ENCODE assay signal across 8 cellular contexts in the genomic region with DNA sequence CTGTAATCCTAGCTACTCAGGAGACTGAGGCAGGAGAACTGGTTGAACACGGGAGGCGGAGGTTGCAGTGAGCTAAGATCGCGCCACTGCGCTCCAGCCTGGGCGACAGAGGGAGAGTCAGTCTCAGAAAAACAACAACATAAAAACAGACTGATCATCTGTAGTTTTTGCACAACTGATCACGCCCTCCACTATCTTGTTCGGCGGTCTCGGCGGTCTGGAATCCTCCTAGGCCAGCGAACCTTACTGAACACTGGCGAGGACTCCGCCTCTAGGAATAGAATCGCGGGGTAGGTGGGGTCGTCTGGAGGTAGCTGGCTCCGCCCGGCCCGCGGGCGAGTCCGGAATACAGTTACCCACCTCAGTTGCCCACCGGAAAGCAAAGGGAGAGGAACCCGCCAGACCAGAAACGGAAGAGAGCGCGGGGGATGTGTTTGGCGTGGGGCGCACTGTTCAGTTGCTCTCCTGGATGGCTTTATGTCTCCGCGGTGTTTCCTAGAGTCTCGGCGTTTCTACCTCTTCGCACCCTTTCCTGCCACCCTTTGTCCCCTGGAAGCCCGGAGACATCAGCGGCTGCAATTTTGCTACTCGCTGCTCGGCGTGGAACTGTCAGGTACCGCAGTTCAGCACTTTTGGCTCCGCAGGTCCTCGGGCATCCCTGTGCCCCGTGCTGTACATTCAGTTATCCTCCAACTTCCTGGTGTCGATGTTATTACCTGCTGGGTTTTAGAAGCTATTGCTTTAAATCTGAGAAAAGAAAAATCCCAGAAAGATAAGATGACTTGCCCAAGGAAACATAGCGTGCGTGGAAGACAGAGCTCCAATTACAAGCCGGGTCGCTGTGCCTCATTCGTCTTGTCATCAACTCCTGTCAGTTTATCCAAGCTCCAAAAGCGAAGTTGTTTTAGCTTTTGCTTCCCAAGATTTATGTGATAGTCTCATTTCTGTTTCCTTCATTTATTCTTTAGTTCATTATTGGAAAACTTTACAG. TPM values are rescaled to one million over a fixed set of nuclear protein-coding genes. Genes with fewer than 3 reads are reported as not detected.
A peak's percentile ranks its signal among the peaks of the same experiment; 100 is the strongest.
DNase-seq lines count a peak whose midpoint lies in the region; ATAC-seq and TF ChIP-seq lines count a peak whose summit lies in the region.

No MANE protein-coding gene starts in this region.

- TF ChIP-seq CTCF in right lobe of liver (IDR thresholded peaks at IDR 0.05) = no peak

- H3K36me3 ChIP-seq in right lobe of liver = peaks cover 0 to 2% (median 0%) of the 10 kb centered on the region in 4 donors

- H3K9me3 ChIP-seq in right lobe of liver = no peaks in the 10 kb centered on the region

- 2% methylated on average over 27 of the region's 51 CpGs for WGBS in right lobe of liver (ENCODE audit: insufficient coverage, low coverage, low lambda C conversion rate, missing lambda C conversion rate)

- peak overlapping the region; percentile 63 to 73 (median 65) for H3K4me3 ChIP-seq in right lobe of liver

- peak; percentile 41 for TF ChIP-seq POLR2A in right lobe of liver (IDR thresholded peaks at IDR 0.05)

- DNase-seq in CD1c-positive myeloid dendritic cell (ENCODE audit: extremely low spot score) = peak; percentile 78
- DNase-seq in NCI-H69 (lab: John Stamatoyannopoulos, UW) = peak; percentile 90
- peak; percentile 82 for DNase-seq in activated CD4-positive, alpha-beta T cell treated with anti-CD3 and anti-CD28 coated beads, Interleukin-2, amount 50 U/mL, for 1 hour
- DNase-seq in dermis blood vessel endothelial cell = peak; percentile 77
- peak; percentile 70 to 74 (median 71) for DNase-seq in right lobe of liver
- peak; percentile 89 for DNase-seq in stimulated activated CD4-positive, alpha-beta T cell treated with anti-CD3 and anti-CD28 coated beads, Interleukin-4, amount 100 ng/mL, for 24 hours

- intact Hi-C loops in right lobe of liver (cut with DNase I) = no loop called here

- H3K27ac ChIP-seq in right lobe of liver = peak overlapping the region; percentile 24 to 38 (median 27)

- ATAC-seq in GM19395 (IDR thresholded peaks at IDR 0.05; ENCODE audit: unreplicated experiment) = peak; percentile 96
- peak; percentile 95 for ATAC-seq in HG03521 (IDR thresholded peaks at IDR 0.05; ENCODE audit: unreplicated experiment)
- ATAC-seq in right lobe of liver = peak; percentile 97 to 98 (median 98)

- H3K4me1 ChIP-seq in right lobe of liver = no peaks in the 10 kb centered on the region

- H3K27me3 ChIP-seq in right lobe of liver = no peaks in the 10 kb centered on the region

RNA-seq across cellular contexts. Expression of a gene that starts 24.9 kb away (rescaled TPM):
- total RNA-seq in dermis blood vessel endothelial cell = 2.2 and 4.0 TPM in 2 replicates
- 1 to 10 TPM in 5 of 6 experiments, under 1 TPM in 1; 0.31 to 1.9 (median 1.2) TPM for total RNA-seq in right lobe of liver

RNA-seq across cellular contexts. Expression of a gene that starts 35.3 kb away (rescaled TPM):
- 49.5 and 75.9 TPM in 2 replicates for total RNA-seq in dermis blood vessel endothelial cell
- 10 to 100 TPM; 15.4 to 29.3 (median 23.9) TPM for total RNA-seq in right lobe of liver

Comparison
In these comparisons a context has a peak if more than half of its experiments do, and no peak if none do; other contexts are left out.
1. Peak in every context shown above with its lines: DNase-seq, ATAC-seq, H3K4me3 ChIP-seq and H3K27ac ChIP-seq.